ENCODE assay signal across 1 cellular context in genomic region chr19:47778089-47778953, GRCh38.
A peak's percentile ranks its signal among the peaks of the same experiment; 100 is the strongest.
TF ChIP-seq lines count a peak whose summit lies in the region.

Gene SELENOW, plus strand, starts transcription at chr19:47778703. Its CDS starts 83 bp downstream, at chr19:47778786.

TF ChIP-seq in H1, 55 proteins besides CTCF, POLR2A, EP300 and RAD21 (continued from another document):
- no peak for TF ChIP-seq RNF2 (IDR thresholded peaks at IDR 0.05; ENCODE audit: borderline replicate concordance, low read depth, low read length, missing control alignments, poor library complexity, severe bottlenecking)
- TF ChIP-seq ZNF274 (IDR thresholded peaks at IDR 0.05; ENCODE audit: borderline replicate concordance, extremely low read depth, low read length), result no peak
- peak; percentile 95 for TF ChIP-seq POLR2AphosphoS5 (IDR thresholded peaks at IDR 0.05; ENCODE audit: low read depth, low read length)
- no peak; the same call in 1 of the 2 replicates for TF ChIP-seq CREB1 (IDR thresholded peaks at IDR 0.05)
- no peak for TF ChIP-seq TCF12 (IDR thresholded peaks at IDR 0.05; ENCODE audit: low read depth, low read length)
- TF ChIP-seq TAF1 (IDR thresholded peaks at IDR 0.05; ENCODE audit: low read depth, low read length), result peak; percentile 98
- no peak for TF ChIP-seq CBX8 (IDR thresholded peaks at IDR 0.05; ENCODE audit: borderline replicate concordance, low read depth, low read length)
- no peak for TF ChIP-seq HDAC6 (IDR thresholded peaks at IDR 0.05; ENCODE audit: low read depth, low read length)
- no peak for TF ChIP-seq CHD7 (IDR thresholded peaks at IDR 0.05; ENCODE audit: insufficient replicate concordance, low read length)
- no peak for TF ChIP-seq RFX5 (IDR thresholded peaks at IDR 0.05; ENCODE audit: borderline replicate concordance, low read depth, low read length)
- peak; percentile 92 for TF ChIP-seq TAF7 (optimal IDR thresholded peaks at IDR 0.05; ENCODE audit: borderline replicate concordance, low read depth, low read length)
- TF ChIP-seq ATF3 (IDR thresholded peaks at IDR 0.05; ENCODE audit: insufficient read depth, low read depth, low read length), result no peak
- peak; percentile 93 for TF ChIP-seq CHD1 (IDR thresholded peaks at IDR 0.05; ENCODE audit: low read depth, low read length)
- peak; percentile 78 for TF ChIP-seq SP1 (IDR thresholded peaks at IDR 0.05; ENCODE audit: low read depth, low read length)
- peak; percentile 91 for TF ChIP-seq TBP (IDR thresholded peaks at IDR 0.05; ENCODE audit: low read depth, low read length)
- no peak for TF ChIP-seq POU5F1 (IDR thresholded peaks at IDR 0.05; ENCODE audit: low read depth, low read length)
- TF ChIP-seq EGR1 (IDR thresholded peaks at IDR 0.05; ENCODE audit: borderline replicate concordance, low read depth, low read length), result peak; percentile 96
- TF ChIP-seq SIRT6 (IDR thresholded peaks at IDR 0.05; ENCODE audit: low read length), result no peak
- peak; percentile 24; the same call in 1 of the 2 replicates for TF ChIP-seq MAX (IDR thresholded peaks at IDR 0.05)
- TF ChIP-seq NANOG (IDR thresholded peaks at IDR 0.05; ENCODE audit: insufficient read depth, low read depth, low read length, poor library complexity, severe bottlenecking), result no peak
- TF ChIP-seq SAP30 (IDR thresholded peaks at IDR 0.05; ENCODE audit: insufficient read depth, insufficient replicate concordance, low read length), result no peak
- no peak for TF ChIP-seq MAFK (IDR thresholded peaks at IDR 0.05; ENCODE audit: low read depth, low read length)
- TF ChIP-seq KDM4A (IDR thresholded peaks at IDR 0.05; ENCODE audit: low read depth, low read length, severe bottlenecking), result peak; percentile 60
- 0 out of 2 replicates have a peak, but pooled peaks have one; percentile 71 for TF ChIP-seq RXRA (IDR thresholded peaks at IDR 0.05; ENCODE audit: insufficient read depth, low read depth, low read length)
- peak; percentile 85 for TF ChIP-seq PHF8 (conservative IDR thresholded peaks at IDR 0.05; ENCODE audit: low read depth, low read length)
- no peak for TF ChIP-seq GTF2F1 (IDR thresholded peaks at IDR 0.05; ENCODE audit: borderline replicate concordance, low read depth, low read length)
- no peak for TF ChIP-seq NRF1 (IDR thresholded peaks at IDR 0.05; ENCODE audit: low read depth, low read length)
- TF ChIP-seq CTBP2 (IDR thresholded peaks at IDR 0.05; ENCODE audit: borderline replicate concordance, insufficient read depth, insufficient read length, low read length), result no peak
- TF ChIP-seq HDAC2 (IDR thresholded peaks at IDR 0.05; ENCODE audit: borderline replicate concordance in 1 of 2, low read depth in 2 of 2, low read length in 2 of 2), result peak in 1 of 2 experiments; percentile 63; a peak in 1 of 4 replicates
- TF ChIP-seq EZH2 (IDR thresholded peaks at IDR 0.05; ENCODE audit: low read depth, low read length, severe bottlenecking), result no peak
- TF ChIP-seq JUND (IDR thresholded peaks at IDR 0.05; ENCODE audit: low read length), result peak; percentile 93
- TF ChIP-seq ASH2L (IDR thresholded peaks at IDR 0.05; ENCODE audit: low read length), result peak; percentile 42
- TF ChIP-seq USF2 (IDR thresholded peaks at IDR 0.05; ENCODE audit: low read length), result no peak
- peak; percentile 96 for TF ChIP-seq SP4 (IDR thresholded peaks at IDR 0.05; ENCODE audit: low read length)
